Comparison of ENCODE assay signal across 25 cellular contexts in genomic region chr11:20161923-20162322, GRCh38. TPM values are rescaled to one million over a fixed set of nuclear protein-coding genes. Genes with fewer than 3 reads are reported as not detected.
A peak's percentile ranks its signal among the peaks of the same experiment; 100 is the strongest.
DNase-seq lines count a peak whose midpoint lies in the region; ATAC-seq and TF ChIP-seq lines count a peak whose summit lies in the region.
"Had no signal": no experiment of that assay in that cellular context is flagged by ENCODE, and none has a peak within 500 bp of the region (broad histone marks: within the 10 kb centered on the region; RNA-seq: fewer than 3 reads in every experiment).

No MANE protein-coding gene starts in this region.

- H3F3A ChIP-seq in smooth muscle cell (ENCODE audit: low read depth) = no peaks in the 10 kb centered on the region

- H3K4me1 Mint-ChIP-seq in activated T-cell treated with anti-CD3 and anti-CD28 coated beads, Interleukin-2, amount 50 U/mL, for 24 hours (ENCODE audit: low read depth) = peaks cover 40% of the 10 kb centered on the region

- H3K36me3 ChIP-seq in iPS-15b (ENCODE audit: control insufficient read depth, insufficient read depth, low read length) (no peaks in the 10 kb centered on the region), smooth muscle cell (ENCODE audit: low read depth) (no peaks in the 10 kb centered on the region)
- H3K36me3 ChIP-seq: ascending aorta, ovary, sigmoid colon had no signal

- H3K9me3 ChIP-seq in iPS-15b (ENCODE audit: control insufficient read depth, insufficient read depth, low read length) (no peaks in the 10 kb centered on the region), smooth muscle cell (replicated peaks; ENCODE audit: low read depth) (no peaks in the 10 kb centered on the region)
- H3K9me3 ChIP-seq: ascending aorta, sigmoid colon had no signal

- no peak for TF ChIP-seq CTCF in smooth muscle cell (IDR thresholded peaks at IDR 0.05; ENCODE audit: borderline replicate concordance, insufficient read depth, poor library complexity, severe bottlenecking)

- no peaks in the 10 kb centered on the region for H3K79me2 ChIP-seq in smooth muscle cell (ENCODE audit: low read depth)

- DNase-seq in activated T-cell treated with anti-CD3 and anti-CD28 coated beads, Interleukin-2, amount 50 U/mL, for 24 hours = no peak
- DNase-seq in activated T-cell treated with anti-CD3 and anti-CD28 coated beads, Interleukin-2, amount 50 U/mL, for 48 hours = no peak
- DNase-seq in NCI-H82 (lab: John Stamatoyannopoulos, UW) = peak; percentile 54
- no peak for DNase-seq in smooth muscle cell (lab: John Stamatoyannopoulos, UW; ENCODE audit: unreplicated experiment)
- no peak for DNase-seq in A172 (ENCODE audit: low spot score)
- DNase-seq: activated CD8-positive, alpha-beta memory T cell treated with anti-CD3 and anti-CD28 coated beads, Interleukin-2, amount 50 U/mL, for 4 hours; activated naive CD4-positive, alpha-beta T cell treated with anti-CD3 and anti-CD28 coated beads, Interleukin-2, amount 50 U/mL, for 16 hours; GM23248; immature natural killer cell; NCI-H1105; NCI-H2081 treated with DMSO at 0.1 percent for 48 hours; NCI-H510A; ovary; sigmoid colon had no signal

- peak overlapping the region; percentile 39 for H3K4me3 ChIP-seq in iPS-15b (ENCODE audit: low read depth, low read length)
- no peak overlapping the region for H3K4me3 ChIP-seq in smooth muscle cell
- H3K4me3 ChIP-seq: GM23248, ovary, sigmoid colon had no signal

- H3K27ac ChIP-seq in smooth muscle cell (ENCODE audit: low read depth) = no peak overlapping the region
- H3K27ac ChIP-seq: ascending aorta, GM23248, ovary, sigmoid colon had no signal

- H3K9ac ChIP-seq in iPS-15b (ENCODE audit: low read depth, low read length) (no peak overlapping the region), smooth muscle cell (ENCODE audit: low read depth) (no peak overlapping the region)
- H3K9ac ChIP-seq: GM23248 had no signal

- peaks cover 98% of the 10 kb centered on the region for H3K27me3 ChIP-seq in iPS-15b (ENCODE audit: control insufficient read depth, insufficient read depth, low read length)
- H3K27me3 ChIP-seq in smooth muscle cell (ENCODE audit: low read depth) = peaks cover 100% of the 10 kb centered on the region
- H3K27me3 ChIP-seq: ovary had no signal

- peaks cover 8% of the 10 kb centered on the region for H3K9me3 Mint-ChIP-seq in activated T-cell treated with anti-CD3 and anti-CD28 coated beads, Interleukin-2, amount 50 U/mL, for 24 hours

- ATAC-seq in HG03565 (IDR thresholded peaks at IDR 0.05; ENCODE audit: unreplicated experiment) (no peak), HG03039 (IDR thresholded peaks at IDR 0.05; ENCODE audit: unreplicated experiment) (no peak)
- ATAC-seq: Right ventricle myocardium inferior; stimulated activated memory B cell treated with anti-CD40 and anti-IgM and Interleukin-4, amounts not matched to agents 10 μg/mL and 1 μg/mL and 100 μg/mL, for 72 hours had no signal

- 4% methylated on average over 13 of the region's 13 CpGs for WGBS in smooth muscle cell (ENCODE audit: low lambda C conversion rate)

- peak overlapping the region; percentile 17 for H3K27ac Mint-ChIP-seq in activated T-cell treated with anti-CD3 and anti-CD28 coated beads, Interleukin-2, amount 50 U/mL, for 24 hours
- H3K27ac Mint-ChIP-seq: immature natural killer cell; stimulated activated memory B cell treated with anti-CD40 and anti-IgM and Interleukin-4, amounts not matched to agents 10 μg/mL and 1 μg/mL and 100 μg/mL, for 72 hours had no signal

- no peak overlapping the region for H2AFZ ChIP-seq in smooth muscle cell (ENCODE audit: low read depth)
- H2AFZ ChIP-seq: GM23248 had no signal

- H3K4me3 Mint-ChIP-seq in activated T-cell treated with anti-CD3 and anti-CD28 coated beads, Interleukin-2, amount 50 U/mL, for 24 hours = no peak overlapping the region
- H3K4me3 Mint-ChIP-seq: immature natural killer cell; stimulated activated memory B cell treated with anti-CD40 and anti-IgM and Interleukin-4, amounts not matched to agents 10 μg/mL and 1 μg/mL and 100 μg/mL, for 72 hours had no signal

- H3K36me3 Mint-ChIP-seq in activated T-cell treated with anti-CD3 and anti-CD28 coated beads, Interleukin-2, amount 50 U/mL, for 24 hours (ENCODE audit: low read depth) = no peaks in the 10 kb centered on the region
- H3K36me3 Mint-ChIP-seq: stimulated activated memory B cell treated with anti-CD40 and anti-IgM and Interleukin-4, amounts not matched to agents 10 μg/mL and 1 μg/mL and 100 μg/mL, for 72 hours had no signal

- H3K4me2 ChIP-seq in smooth muscle cell = peak overlapping the region; percentile 31

- H4K20me1 ChIP-seq in smooth muscle cell (ENCODE audit: low read depth) = no peaks in the 10 kb centered on the region

- peaks cover 93% of the 10 kb centered on the region for H3K27me3 Mint-ChIP-seq in activated T-cell treated with anti-CD3 and anti-CD28 coated beads, Interleukin-2, amount 50 U/mL, for 24 hours

- H3K4me1 ChIP-seq in iPS-15b (ENCODE audit: control insufficient read depth, insufficient read depth, low read length) = peaks cover 27% of the 10 kb centered on the region
- H3K4me1 ChIP-seq in smooth muscle cell (ENCODE audit: low read depth) = peaks cover 70% of the 10 kb centered on the region

RNA-seq across cellular contexts. Expression of gene DBX1, which starts 1.6 kb away (rescaled TPM):
- total RNA-seq in smooth muscle cell = not detected in 2 replicates
- not detected in 2 replicates for polyA plus RNA-seq in smooth muscle cell
- not detected in 2 replicates for total RNA-seq in A172 (2014; rRNA removed; shearing (Covaris generic))
- total RNA-seq: ascending aorta; cerebellum; GM23248; liver; mucosa of gallbladder; ovary; Right ventricle myocardium inferior; sigmoid colon; T-helper 1 cell treated with Interleukin-12 subunit alpha and Interleukin-12 subunit beta and Interleukin-4 antibody, amounts not matched to agents 30 ng/mL and 1 ng/mL, for 36 hours had no signal
- polyA plus RNA-seq: GM23248, immature natural killer cell, liver, ovary, sigmoid colon, thymus had no signal
